Comparison of ENCODE assay signal across 15 cellular contexts in genomic region chr6:129921169-129921817, GRCh38.
A peak's percentile ranks its signal among the peaks of the same experiment; 100 is the strongest.
DNase-seq lines count a peak whose midpoint lies in the region; ATAC-seq, FAIRE-seq and TF ChIP-seq lines count a peak whose summit lies in the region.
"Had no signal": no experiment of that assay in that cellular context is flagged by ENCODE, and none has a peak within 500 bp of the region (broad histone marks: within the 10 kb centered on the region; RNA-seq: fewer than 3 reads in every experiment).

No MANE protein-coding gene starts in this region.

- H4K8ac ChIP-seq in H9 (replicated peaks; ENCODE audit: insufficient read length, low read depth, low read length) (no peak overlapping the region), H1 (ENCODE audit: extremely low read depth, insufficient read depth, low read length) (peak overlapping the region; percentile 85; the same call in 1 of the 2 replicates)

- H2BK5ac ChIP-seq in H9 (ENCODE audit: insufficient read length, low read length): no peak overlapping the region
- H2BK5ac ChIP-seq in H1 (ENCODE audit: low read depth, low read length): no peak overlapping the region

- H2BK15ac ChIP-seq in H9 (ENCODE audit: low read depth, low read length) (no peak overlapping the region), H1 (ENCODE audit: low read length) (no peak overlapping the region)

- H3K23ac ChIP-seq in H9 (ENCODE audit: insufficient read length, low read depth, low read length) (no peak overlapping the region), H1 (ENCODE audit: insufficient read length) (no peak overlapping the region)

- H3K4me1 Mint-ChIP-seq in H9 (no peaks in the 10 kb centered on the region), T-helper 17 cell (no peaks in the 10 kb centered on the region)

- FAIRE-seq in H1 (lab: Jason Lieb, UNC): no peak

- H3K36me3 Mint-ChIP-seq in H9 (ENCODE audit: insufficient read depth in 1 of 3, low read depth in 3 of 3): no peaks in the 10 kb centered on the region
- H3K36me3 Mint-ChIP-seq in T-helper 17 cell (ENCODE audit: low read depth): no peaks in the 10 kb centered on the region

- H2BK120ac ChIP-seq in H9 (ENCODE audit: low read depth, low read length, poor library complexity, severe bottlenecking) (no peak overlapping the region), H1 (replicated peaks; ENCODE audit: low read depth, low read length) (no peak overlapping the region)

- no peaks in the 10 kb centered on the region for H3K9me3 Mint-ChIP-seq in H9
- H3K9me3 Mint-ChIP-seq: CD4-positive, alpha-beta T cell had no signal

- WGBS in H9 (ENCODE audit: extremely low coverage, insufficient read length, low lambda C conversion rate): no CpG with 5 or more reads among the region's 3 CpGs
- WGBS in H1 (ENCODE audit: extremely low coverage in 1 of 2, insufficient coverage in 1 of 2, insufficient read length in 1 of 2, insufficient replicate concordance in 2 of 2, low coverage in 1 of 2, low lambda C conversion rate in 2 of 2, missing lambda C conversion rate in 1 of 2), 2 experiments: 65% methylated on average over 3 of the region's 3 CpGs; no CpG with 5 or more reads in 1 of the 2 experiments

- H3K18ac ChIP-seq in H9 (ENCODE audit: insufficient read length, low read depth, low read length): no peak overlapping the region
- no peak overlapping the region for H3K18ac ChIP-seq in H1 (ENCODE audit: extremely low read depth, low read length)

- H2BK20ac ChIP-seq in H9 (ENCODE audit: low read depth, low read length, poor library complexity, severe bottlenecking): no peak overlapping the region
- H2BK20ac ChIP-seq in H1 (ENCODE audit: low read length): no peak overlapping the region

- H3K79me2 ChIP-seq in H9 (ENCODE audit: insufficient read depth, low read length): no peaks in the 10 kb centered on the region
- H3K79me2 ChIP-seq in H1 (ENCODE audit: control insufficient read depth in 1 of 2, insufficient read depth in 2 of 2, low read length in 2 of 2): no peaks in the 10 kb centered on the region

- H4K5ac ChIP-seq in H9 (ENCODE audit: insufficient read length, low read depth, low read length) (no peak overlapping the region), H1 (ENCODE audit: insufficient read length, low read depth, low read length) (no peak overlapping the region)

- H3K27ac ChIP-seq in H9 (ENCODE audit: insufficient read length, low read depth, low read length) (no peak overlapping the region), H1 (ENCODE audit: low read depth, low read length) (no peak overlapping the region)
- H3K27ac ChIP-seq: KMS-11 had no signal

- peak overlapping the region in 2 of 3 experiments; percentile 13 to 94; a peak in 2 of 7 replicates for H3K27ac Mint-ChIP-seq in H9
- peak overlapping the region; percentile 27 for H3K27ac Mint-ChIP-seq in T-helper 17 cell
- H3K27ac Mint-ChIP-seq: B cell; CD4-positive, alpha-beta T cell had no signal

- no peak for ATAC-seq in T-helper 17 cell
- ATAC-seq in HG02759 (IDR thresholded peaks at IDR 0.05; ENCODE audit: unreplicated experiment): no peak
- no peak for ATAC-seq in activated CD4-positive, CD25-positive, alpha-beta regulatory T cell treated with anti-CD3 and anti-CD28 coated beads, Interleukin-2, amount 50 U/mL, for 24 hours
- ATAC-seq in GM18517 (IDR thresholded peaks at IDR 0.05; ENCODE audit: unreplicated experiment): no peak

- CTCF ChIA-PET in H1 (lab: Charles Lee; ENCODE audit: partially characterized antibody): interaction anchor here (0.8 to 2.7 kb wide), 3 partner anchors 12 to 26 kb away, joined by 3 to 7 read pairs (median 3); no protein-coding TSS in a partner anchor

- TF ChIP-seq RAD21 in H1 (IDR thresholded peaks at IDR 0.05 in 1 of 2, conservative IDR thresholded peaks at IDR 0.05 in 1 of 2; ENCODE audit: low read depth in 2 of 2, low read length in 2 of 2): no peak

- H2BK12ac ChIP-seq in H9 (ENCODE audit: insufficient read length, low read depth, low read length): no peak overlapping the region
- no peak overlapping the region for H2BK12ac ChIP-seq in H1 (ENCODE audit: low read depth, low read length)

- H3K56ac ChIP-seq in H9 (ENCODE audit: insufficient read length, low read depth, low read length) (no peak overlapping the region), H1 (replicated peaks; ENCODE audit: insufficient read length, low read depth, low read length) (no peak overlapping the region)

- H2AK5ac ChIP-seq in H9 (ENCODE audit: insufficient read length, low read length): no peak overlapping the region
- H2AK5ac ChIP-seq in H1 (ENCODE audit: low read depth, low read length): no peak overlapping the region

- no peaks in the 10 kb centered on the region for H3K79me1 ChIP-seq in H9 (ENCODE audit: insufficient read depth, low read depth, low read length, poor library complexity, severe bottlenecking)
- no peaks in the 10 kb centered on the region for H3K79me1 ChIP-seq in H1 (ENCODE audit: low read depth, low read length)

- H3K9me3 ChIP-seq in H9 (ENCODE audit: control insufficient read depth, low read depth, low read length) (no peaks in the 10 kb centered on the region), T-helper 17 cell (ENCODE audit: control insufficient read depth, low read length, poor library complexity, severe bottlenecking) (no peaks in the 10 kb centered on the region), H1 (ENCODE audit: insufficient read depth in 2 of 2, low read depth in 1 of 2, low read length in 1 of 2) (no peaks in the 10 kb centered on the region)

- H3K23me2 ChIP-seq in H9 (ENCODE audit: insufficient read length, low read depth, low read length, poor library complexity, severe bottlenecking) (no peaks in the 10 kb centered on the region), H1 (ENCODE audit: low read depth, low read length) (no peaks in the 10 kb centered on the region)

- H3K27me3 Mint-ChIP-seq in H9 (ENCODE audit: low read depth): no peaks in the 10 kb centered on the region
- no peaks in the 10 kb centered on the region for H3K27me3 Mint-ChIP-seq in T-helper 17 cell
- H3K27me3 Mint-ChIP-seq: B cell; CD4-positive, alpha-beta T cell had no signal

- H3K4me2 ChIP-seq in H9 (ENCODE audit: insufficient read depth, insufficient read length, low read length): no peak overlapping the region
- no peak overlapping the region for H3K4me2 ChIP-seq in H1 (ENCODE audit: insufficient read depth in 1 of 2, low read depth in 2 of 2, low read length in 2 of 2)
- H3K4me2 ChIP-seq: KMS-11 had no signal

- no peak for TF ChIP-seq POLR2A in H1 (IDR thresholded peaks at IDR 0.05; ENCODE audit: control extremely low read depth in 1 of 2, low read depth in 2 of 2, low read length in 2 of 2)

- H2AFZ ChIP-seq in H9 (ENCODE audit: low read length) (no peak overlapping the region), H1 (ENCODE audit: low read length) (peak overlapping the region; percentile 85; the same call in 1 of the 2 replicates)

- H3K4me1 ChIP-seq in H9 (ENCODE audit: insufficient read depth, low read length): no peaks in the 10 kb centered on the region
- no peaks in the 10 kb centered on the region for H3K4me1 ChIP-seq in H1 (replicated peaks in 1 of 4; ENCODE audit: control insufficient read depth in 3 of 4, insufficient read depth in 4 of 4, low read length in 3 of 4)

- DNase-seq in H9 (no peak), T-helper 17 cell (no peak), H1 (ENCODE audit: low read depth in 1 of 2, low spot score in 2 of 2) (no peak), NCI-H526 treated with DMSO at 0.1 percent for 48 hours (lab: John Stamatoyannopoulos, UW) (no peak)
- DNase-seq: CD4-positive, alpha-beta T cell; NCI-H1048; NCI-H146; NCI-H2081; NCI-H82; SHP77 had no signal

- H3T11ph ChIP-seq in H9 (ENCODE audit: low read length): no peak overlapping the region

- H4K91ac ChIP-seq in H9 (ENCODE audit: insufficient read length, low read depth, low read length) (no peak overlapping the region), H1 (replicated peaks; ENCODE audit: insufficient read length, low read length) (no peak overlapping the region)

- H3K27me3 ChIP-seq in H9 (ENCODE audit: insufficient read depth, low read length) (no peaks in the 10 kb centered on the region), H1 (replicated peaks in 1 of 4; ENCODE audit: control insufficient read depth in 3 of 4, extremely low read depth in 1 of 4, insufficient read depth in 3 of 4, low read length in 3 of 4) (no peaks in the 10 kb centered on the region)

- H3K14ac ChIP-seq in H9 (ENCODE audit: insufficient read depth, low read length) (no peak overlapping the region), H1 (ENCODE audit: insufficient read length) (no peak overlapping the region)

- no peaks in the 10 kb centered on the region for H4K20me1 ChIP-seq in H9 (ENCODE audit: control insufficient read depth, insufficient read depth, insufficient read length)
- no peaks in the 10 kb centered on the region for H4K20me1 ChIP-seq in H1 (replicated peaks in 1 of 2; ENCODE audit: control insufficient read depth in 1 of 2, insufficient read depth in 2 of 2, low read length in 2 of 2)

- POLR2A ChIA-PET in H1 (lab: Charles Lee; ENCODE audit: partially characterized antibody): no interaction called here

- H3K36me3 ChIP-seq in H1 (ENCODE audit: control insufficient read depth in 2 of 4, insufficient read depth in 4 of 4, low read length in 3 of 4): no peaks in the 10 kb centered on the region

- TF ChIP-seq CTCF in H9 (conservative IDR thresholded peaks at IDR 0.05) (no peak), H1 (IDR thresholded peaks at IDR 0.05; ENCODE audit: control extremely low read depth in 1 of 3, insufficient read depth in 1 of 3, low read depth in 1 of 3, low read length in 3 of 3) (no peak)

- H3K4ac ChIP-seq in H9 (ENCODE audit: low read depth, low read length): no peak overlapping the region
- H3K4ac ChIP-seq in H1 (replicated peaks; ENCODE audit: insufficient read length, low read depth, low read length): no peak overlapping the region

- no peak for TF ChIP-seq EP300 in H1 (IDR thresholded peaks at IDR 0.05; ENCODE audit: borderline replicate concordance in 1 of 2, low read depth in 2 of 2, low read length in 2 of 2)

- no peak overlapping the region for H3K9ac ChIP-seq in H9 (ENCODE audit: extremely low read depth, insufficient read length, low read length)
- H3K9ac ChIP-seq in H1 (replicated peaks in 1 of 4; ENCODE audit: extremely low read depth in 1 of 4, low read depth in 3 of 4, low read length in 3 of 4): no peak overlapping the region
- H3K9ac ChIP-seq: KMS-11 had no signal

- H3K4me3 Mint-ChIP-seq in H9 (no peak overlapping the region), T-helper 17 cell (no peak overlapping the region)
- H3K4me3 Mint-ChIP-seq: B cell; CD4-positive, alpha-beta T cell had no signal

- H3K4me3 ChIP-seq in H1 (ENCODE audit: extremely low read depth in 1 of 4, insufficient read depth in 2 of 4, low read depth in 3 of 4, low read length in 4 of 4): no peak overlapping the region

TF ChIP-seq in H1, 55 proteins besides CTCF, POLR2A, EP300 and RAD21 (continues in another document):
- TF ChIP-seq GABPA (IDR thresholded peaks at IDR 0.05; ENCODE audit: borderline replicate concordance, insufficient read depth, low read length) (no peak), SRF (IDR thresholded peaks at IDR 0.05; ENCODE audit: low read depth, low read length) (no peak), PHF8 (conservative IDR thresholded peaks at IDR 0.05; ENCODE audit: low read depth, low read length) (no peak), CREB1 (IDR thresholded peaks at IDR 0.05) (no peak), KDM5A (IDR thresholded peaks at IDR 0.05; ENCODE audit: low read length) (no peak), TAF1 (IDR thresholded peaks at IDR 0.05; ENCODE audit: low read depth, low read length) (no peak), BCL11A (IDR thresholded peaks at IDR 0.05; ENCODE audit: low read depth in 2 of 2, low read length in 2 of 2) (no peak)
